Comparison of ENCODE assay signal across 1 cellular context in the genomic region with DNA sequence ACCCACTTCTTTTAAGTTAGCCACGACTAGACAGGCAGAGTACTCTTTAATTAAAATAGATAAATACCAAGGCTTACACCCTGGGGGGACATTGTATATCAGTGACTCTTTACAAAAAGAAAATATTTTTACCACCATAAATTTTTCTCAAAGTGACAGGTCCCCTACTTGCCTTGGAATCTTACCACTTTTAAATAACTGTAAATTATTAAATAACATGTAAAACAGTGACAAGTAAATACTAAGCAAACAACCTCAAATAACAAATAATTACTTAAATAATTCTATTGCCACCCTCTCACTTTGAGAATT.
TF ChIP-seq lines count a peak whose summit lies in the region.

No MANE protein-coding gene starts in this region.

TF ChIP-seq in HepG2, 621 proteins besides CTCF, POLR2A, EP300 and RAD21 (continued from another document):
- TF ChIP-seq, protein P1, sequence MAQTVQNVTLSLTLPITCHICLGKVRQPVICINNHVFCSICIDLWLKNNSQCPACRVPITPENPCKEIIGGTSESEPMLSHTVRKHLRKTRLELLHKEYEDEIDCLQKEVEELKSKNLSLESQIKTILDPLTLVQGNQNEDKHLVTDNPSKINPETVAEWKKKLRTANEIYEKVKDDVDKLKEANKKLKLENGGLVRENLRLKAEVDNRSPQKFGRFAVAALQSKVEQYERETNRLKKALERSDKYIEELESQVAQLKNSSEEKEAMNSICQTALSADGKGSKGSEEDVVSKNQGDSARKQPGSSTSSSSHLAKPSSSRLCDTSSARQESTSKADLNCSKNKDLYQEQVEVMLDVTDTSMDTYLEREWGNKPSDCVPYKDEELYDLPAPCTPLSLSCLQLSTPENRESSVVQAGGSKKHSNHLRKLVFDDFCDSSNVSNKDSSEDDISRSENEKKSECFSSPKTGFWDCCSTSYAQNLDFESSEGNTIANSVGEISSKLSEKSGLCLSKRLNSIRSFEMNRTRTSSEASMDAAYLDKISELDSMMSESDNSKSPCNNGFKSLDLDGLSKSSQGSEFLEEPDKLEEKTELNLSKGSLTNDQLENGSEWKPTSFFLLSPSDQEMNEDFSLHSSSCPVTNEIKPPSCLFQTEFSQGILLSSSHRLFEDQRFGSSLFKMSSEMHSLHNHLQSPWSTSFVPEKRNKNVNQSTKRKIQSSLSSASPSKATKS (CRISPR knock-in tag; IDR thresholded peaks at IDR 0.05) = no peak
- TF ChIP-seq, protein P2, sequence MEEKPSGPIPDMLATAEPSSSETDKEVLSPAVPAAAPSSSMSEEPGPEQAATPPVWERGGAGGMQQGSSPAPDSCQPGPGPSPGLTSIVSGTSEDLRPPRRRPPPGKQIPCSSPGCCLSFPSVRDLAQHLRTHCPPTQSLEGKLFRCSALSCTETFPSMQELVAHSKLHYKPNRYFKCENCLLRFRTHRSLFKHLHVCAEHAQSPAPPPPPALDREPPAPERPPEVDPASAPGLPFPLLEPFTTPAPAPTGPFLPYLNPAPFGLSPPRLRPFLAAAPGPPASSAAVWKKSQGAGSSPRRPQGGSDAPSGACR (CRISPR knock-in tag; IDR thresholded peaks at IDR 0.05) = no peak
- TF ChIP-seq ZNF30 (CRISPR knock-in tag; IDR thresholded peaks at IDR 0.05) (no peak), ZNF331 (CRISPR knock-in tag; IDR thresholded peaks at IDR 0.05) (no peak)
- TF ChIP-seq, protein P3, sequence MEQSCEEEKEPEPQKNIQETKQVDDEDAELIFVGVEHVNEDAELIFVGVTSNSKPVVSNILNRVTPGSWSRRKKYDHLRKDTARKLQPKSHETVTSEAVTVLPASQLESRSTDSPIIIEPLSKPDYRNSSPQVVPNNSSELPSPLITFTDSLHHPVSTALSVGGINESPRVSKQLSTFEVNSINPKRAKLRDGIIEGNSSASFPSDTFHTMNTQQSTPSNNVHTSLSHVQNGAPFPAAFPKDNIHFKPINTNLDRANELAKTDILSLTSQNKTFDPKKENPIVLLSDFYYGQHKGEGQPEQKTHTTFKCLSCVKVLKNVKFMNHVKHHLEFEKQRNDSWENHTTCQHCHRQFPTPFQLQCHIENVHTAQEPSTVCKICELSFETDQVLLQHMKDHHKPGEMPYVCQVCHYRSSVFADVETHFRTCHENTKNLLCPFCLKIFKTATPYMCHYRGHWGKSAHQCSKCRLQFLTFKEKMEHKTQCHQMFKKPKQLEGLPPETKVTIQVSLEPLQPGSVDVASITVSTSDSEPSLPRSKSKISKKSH (CRISPR knock-in tag; IDR thresholded peaks at IDR 0.05; ENCODE audit: borderline replicate concordance) = no peak
- TF ChIP-seq, protein P4, sequence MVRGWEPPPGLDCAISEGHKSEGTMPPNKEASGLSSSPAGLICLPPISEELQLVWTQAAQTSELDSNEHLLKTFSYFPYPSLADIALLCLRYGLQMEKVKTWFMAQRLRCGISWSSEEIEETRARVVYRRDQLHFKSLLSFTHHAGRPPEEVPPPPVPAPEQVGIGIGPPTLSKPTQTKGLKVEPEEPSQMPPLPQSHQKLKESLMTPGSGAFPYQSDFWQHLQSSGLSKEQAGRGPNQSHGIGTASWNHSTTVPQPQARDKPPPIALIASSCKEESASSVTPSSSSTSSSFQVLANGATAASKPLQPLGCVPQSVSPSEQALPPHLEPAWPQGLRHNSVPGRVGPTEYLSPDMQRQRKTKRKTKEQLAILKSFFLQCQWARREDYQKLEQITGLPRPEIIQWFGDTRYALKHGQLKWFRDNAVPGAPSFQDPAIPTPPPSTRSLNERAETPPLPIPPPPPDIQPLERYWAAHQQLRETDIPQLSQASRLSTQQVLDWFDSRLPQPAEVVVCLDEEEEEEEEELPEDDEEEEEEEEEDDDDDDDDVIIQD (CRISPR knock-in tag; IDR thresholded peaks at IDR 0.05; ENCODE audit: low read depth) = no peak
- TF ChIP-seq, protein P5, sequence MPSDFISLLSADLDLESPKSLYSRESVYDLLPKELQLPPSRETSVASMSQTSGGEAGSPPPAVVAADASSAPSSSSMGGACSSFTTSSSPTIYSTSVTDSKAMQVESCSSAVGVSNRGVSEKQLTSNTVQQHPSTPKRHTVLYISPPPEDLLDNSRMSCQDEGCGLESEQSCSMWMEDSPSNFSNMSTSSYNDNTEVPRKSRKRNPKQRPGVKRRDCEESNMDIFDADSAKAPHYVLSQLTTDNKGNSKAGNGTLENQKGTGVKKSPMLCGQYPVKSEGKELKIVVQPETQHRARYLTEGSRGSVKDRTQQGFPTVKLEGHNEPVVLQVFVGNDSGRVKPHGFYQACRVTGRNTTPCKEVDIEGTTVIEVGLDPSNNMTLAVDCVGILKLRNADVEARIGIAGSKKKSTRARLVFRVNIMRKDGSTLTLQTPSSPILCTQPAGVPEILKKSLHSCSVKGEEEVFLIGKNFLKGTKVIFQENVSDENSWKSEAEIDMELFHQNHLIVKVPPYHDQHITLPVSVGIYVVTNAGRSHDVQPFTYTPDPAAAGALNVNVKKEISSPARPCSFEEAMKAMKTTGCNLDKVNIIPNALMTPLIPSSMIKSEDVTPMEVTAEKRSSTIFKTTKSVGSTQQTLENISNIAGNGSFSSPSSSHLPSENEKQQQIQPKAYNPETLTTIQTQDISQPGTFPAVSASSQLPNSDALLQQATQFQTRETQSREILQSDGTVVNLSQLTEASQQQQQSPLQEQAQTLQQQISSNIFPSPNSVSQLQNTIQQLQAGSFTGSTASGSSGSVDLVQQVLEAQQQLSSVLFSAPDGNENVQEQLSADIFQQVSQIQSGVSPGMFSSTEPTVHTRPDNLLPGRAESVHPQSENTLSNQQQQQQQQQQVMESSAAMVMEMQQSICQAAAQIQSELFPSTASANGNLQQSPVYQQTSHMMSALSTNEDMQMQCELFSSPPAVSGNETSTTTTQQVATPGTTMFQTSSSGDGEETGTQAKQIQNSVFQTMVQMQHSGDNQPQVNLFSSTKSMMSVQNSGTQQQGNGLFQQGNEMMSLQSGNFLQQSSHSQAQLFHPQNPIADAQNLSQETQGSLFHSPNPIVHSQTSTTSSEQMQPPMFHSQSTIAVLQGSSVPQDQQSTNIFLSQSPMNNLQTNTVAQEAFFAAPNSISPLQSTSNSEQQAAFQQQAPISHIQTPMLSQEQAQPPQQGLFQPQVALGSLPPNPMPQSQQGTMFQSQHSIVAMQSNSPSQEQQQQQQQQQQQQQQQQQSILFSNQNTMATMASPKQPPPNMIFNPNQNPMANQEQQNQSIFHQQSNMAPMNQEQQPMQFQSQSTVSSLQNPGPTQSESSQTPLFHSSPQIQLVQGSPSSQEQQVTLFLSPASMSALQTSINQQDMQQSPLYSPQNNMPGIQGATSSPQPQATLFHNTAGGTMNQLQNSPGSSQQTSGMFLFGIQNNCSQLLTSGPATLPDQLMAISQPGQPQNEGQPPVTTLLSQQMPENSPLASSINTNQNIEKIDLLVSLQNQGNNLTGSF (CRISPR knock-in tag; IDR thresholded peaks at IDR 0.05) = no peak
